ENCODE assay signal across 1 cellular context in genomic region chr10:44293306-44293778, GRCh38.
TF ChIP-seq lines count a peak whose summit lies in the region.

No MANE protein-coding gene starts in this region.

TF ChIP-seq in GM23338, 12 proteins besides CTCF, POLR2A, EP300 and RAD21 (continued from another document):
- TF ChIP-seq, protein P1, sequence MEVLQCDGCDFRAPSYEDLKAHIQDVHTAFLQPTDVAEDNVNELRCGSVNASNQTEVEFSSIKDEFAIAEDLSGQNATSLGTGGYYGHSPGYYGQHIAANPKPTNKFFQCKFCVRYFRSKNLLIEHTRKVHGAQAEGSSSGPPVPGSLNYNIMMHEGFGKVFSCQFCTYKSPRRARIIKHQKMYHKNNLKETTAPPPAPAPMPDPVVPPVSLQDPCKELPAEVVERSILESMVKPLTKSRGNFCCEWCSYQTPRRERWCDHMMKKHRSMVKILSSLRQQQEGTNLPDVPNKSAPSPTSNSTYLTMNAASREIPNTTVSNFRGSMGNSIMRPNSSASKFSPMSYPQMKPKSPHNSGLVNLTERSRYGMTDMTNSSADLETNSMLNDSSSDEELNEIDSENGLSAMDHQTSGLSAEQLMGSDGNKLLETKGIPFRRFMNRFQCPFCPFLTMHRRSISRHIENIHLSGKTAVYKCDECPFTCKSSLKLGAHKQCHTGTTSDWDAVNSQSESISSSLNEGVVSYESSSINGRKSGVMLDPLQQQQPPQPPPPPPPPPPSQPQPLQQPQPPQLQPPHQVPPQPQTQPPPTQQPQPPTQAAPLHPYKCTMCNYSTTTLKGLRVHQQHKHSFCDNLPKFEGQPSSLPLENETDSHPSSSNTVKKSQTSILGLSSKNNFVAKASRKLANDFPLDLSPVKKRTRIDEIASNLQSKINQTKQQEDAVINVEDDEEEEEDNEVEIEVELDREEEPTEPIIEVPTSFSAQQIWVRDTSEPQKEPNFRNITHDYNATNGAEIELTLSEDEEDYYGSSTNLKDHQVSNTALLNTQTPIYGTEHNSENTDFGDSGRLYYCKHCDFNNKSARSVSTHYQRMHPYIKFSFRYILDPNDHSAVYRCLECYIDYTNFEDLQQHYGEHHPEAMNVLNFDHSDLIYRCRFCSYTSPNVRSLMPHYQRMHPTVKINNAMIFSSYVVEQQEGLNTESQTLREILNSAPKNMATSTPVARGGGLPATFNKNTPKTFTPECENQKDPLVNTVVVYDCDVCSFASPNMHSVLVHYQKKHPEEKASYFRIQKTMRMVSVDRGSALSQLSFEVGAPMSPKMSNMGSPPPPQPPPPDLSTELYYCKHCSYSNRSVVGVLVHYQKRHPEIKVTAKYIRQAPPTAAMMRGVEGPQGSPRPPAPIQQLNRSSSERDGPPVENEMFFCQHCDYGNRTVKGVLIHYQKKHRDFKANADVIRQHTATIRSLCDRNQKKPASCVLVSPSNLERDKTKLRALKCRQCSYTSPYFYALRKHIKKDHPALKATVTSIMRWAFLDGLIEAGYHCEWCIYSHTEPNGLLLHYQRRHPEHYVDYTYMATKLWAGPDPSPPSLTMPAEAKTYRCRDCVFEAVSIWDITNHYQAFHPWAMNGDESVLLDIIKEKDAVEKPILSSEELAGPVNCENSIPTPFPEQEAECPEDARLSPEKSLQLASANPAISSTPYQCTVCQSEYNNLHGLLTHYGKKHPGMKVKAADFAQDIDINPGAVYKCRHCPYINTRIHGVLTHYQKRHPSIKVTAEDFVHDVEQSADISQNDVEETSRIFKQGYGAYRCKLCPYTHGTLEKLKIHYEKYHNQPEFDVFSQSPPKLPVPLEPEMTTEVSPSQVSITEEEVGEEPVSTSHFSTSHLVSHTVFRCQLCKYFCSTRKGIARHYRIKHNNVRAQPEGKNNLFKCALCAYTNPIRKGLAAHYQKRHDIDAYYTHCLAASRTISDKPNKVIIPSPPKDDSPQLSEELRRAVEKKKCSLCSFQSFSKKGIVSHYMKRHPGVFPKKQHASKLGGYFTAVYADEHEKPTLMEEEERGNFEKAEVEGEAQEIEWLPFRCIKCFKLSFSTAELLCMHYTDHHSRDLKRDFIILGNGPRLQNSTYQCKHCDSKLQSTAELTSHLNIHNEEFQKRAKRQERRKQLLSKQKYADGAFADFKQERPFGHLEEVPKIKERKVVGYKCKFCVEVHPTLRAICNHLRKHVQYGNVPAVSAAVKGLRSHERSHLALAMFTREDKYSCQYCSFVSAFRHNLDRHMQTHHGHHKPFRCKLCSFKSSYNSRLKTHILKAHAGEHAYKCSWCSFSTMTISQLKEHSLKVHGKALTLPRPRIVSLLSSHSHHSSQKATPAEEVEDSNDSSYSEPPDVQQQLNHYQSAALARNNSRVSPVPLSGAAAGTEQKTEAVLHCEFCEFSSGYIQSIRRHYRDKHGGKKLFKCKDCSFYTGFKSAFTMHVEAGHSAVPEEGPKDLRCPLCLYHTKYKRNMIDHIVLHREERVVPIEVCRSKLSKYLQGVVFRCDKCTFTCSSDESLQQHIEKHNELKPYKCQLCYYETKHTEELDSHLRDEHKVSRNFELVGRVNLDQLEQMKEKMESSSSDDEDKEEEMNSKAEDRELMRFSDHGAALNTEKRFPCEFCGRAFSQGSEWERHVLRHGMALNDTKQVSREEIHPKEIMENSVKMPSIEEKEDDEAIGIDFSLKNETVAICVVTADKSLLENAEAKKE (CRISPR knock-in tag; IDR thresholded peaks at IDR 0.05), result no peak
- TF ChIP-seq, protein P2, sequence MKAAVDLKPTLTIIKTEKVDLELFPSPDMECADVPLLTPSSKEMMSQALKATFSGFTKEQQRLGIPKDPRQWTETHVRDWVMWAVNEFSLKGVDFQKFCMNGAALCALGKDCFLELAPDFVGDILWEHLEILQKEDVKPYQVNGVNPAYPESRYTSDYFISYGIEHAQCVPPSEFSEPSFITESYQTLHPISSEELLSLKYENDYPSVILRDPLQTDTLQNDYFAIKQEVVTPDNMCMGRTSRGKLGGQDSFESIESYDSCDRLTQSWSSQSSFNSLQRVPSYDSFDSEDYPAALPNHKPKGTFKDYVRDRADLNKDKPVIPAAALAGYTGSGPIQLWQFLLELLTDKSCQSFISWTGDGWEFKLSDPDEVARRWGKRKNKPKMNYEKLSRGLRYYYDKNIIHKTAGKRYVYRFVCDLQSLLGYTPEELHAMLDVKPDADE (IDR thresholded peaks at IDR 0.05), result no peak
- TF ChIP-seq CREB1 (CRISPR knock-in tag; IDR thresholded peaks at IDR 0.05; ENCODE audit: low read depth) (no peak), POLR2AphosphoS5 (IDR thresholded peaks at IDR 0.05; ENCODE audit: low read depth) (no peak)
